Comparison of ENCODE assay signal across 8 cellular contexts in genomic region chr1:46466477-46467182, GRCh38. TPM values are rescaled to one million over a fixed set of nuclear protein-coding genes. Genes with fewer than 3 reads are reported as not detected.
A peak's percentile ranks its signal among the peaks of the same experiment; 100 is the strongest.
DNase-seq lines count a peak whose midpoint lies in the region; ATAC-seq and TF ChIP-seq lines count a peak whose summit lies in the region.

No MANE protein-coding gene starts in this region.

- TF ChIP-seq CTCF in Calu3 (IDR thresholded peaks at IDR 0.05; ENCODE audit: unreplicated experiment), result no peak

- CTCF ChIA-PET in Calu3 (lab: Charles Lee), result no interaction called here

- ATAC-seq in stimulated activated effector memory CD8-positive, alpha-beta T cell treated with anti-CD3 and anti-CD28 coated beads, Interleukin-12 subunit alpha, Interleukin-12 subunit beta, amount 100 ng/mL, for 72 hours, result peak; percentile 52
- no peak for ATAC-seq in HG02759 (IDR thresholded peaks at IDR 0.05; ENCODE audit: unreplicated experiment)
- no peak for ATAC-seq in HG03175 (IDR thresholded peaks at IDR 0.05; ENCODE audit: unreplicated experiment)
- no peak for ATAC-seq in GM21619 (IDR thresholded peaks at IDR 0.05; ENCODE audit: unreplicated experiment)

- no peak overlapping the region for H3K27ac Mint-ChIP-seq in Calu3 (ENCODE audit: unreplicated experiment)
- no peak overlapping the region for H3K27ac Mint-ChIP-seq in immature natural killer cell
- H3K27ac Mint-ChIP-seq in stimulated activated effector memory CD8-positive, alpha-beta T cell treated with anti-CD3 and anti-CD28 coated beads, Interleukin-12 subunit alpha, Interleukin-12 subunit beta, amount 100 ng/mL, for 72 hours, result no peak overlapping the region

- no peaks in the 10 kb centered on the region for H3K36me3 Mint-ChIP-seq in Calu3 (ENCODE audit: insufficient read depth, unreplicated experiment)
- H3K36me3 Mint-ChIP-seq in immature natural killer cell, result no peaks in the 10 kb centered on the region
- H3K36me3 Mint-ChIP-seq in stimulated activated effector memory CD8-positive, alpha-beta T cell treated with anti-CD3 and anti-CD28 coated beads, Interleukin-12 subunit alpha, Interleukin-12 subunit beta, amount 100 ng/mL, for 72 hours, result peaks cover 5% of the 10 kb centered on the region

- no peaks in the 10 kb centered on the region for H3K9me3 Mint-ChIP-seq in Calu3 (ENCODE audit: low read depth, unreplicated experiment)
- H3K9me3 Mint-ChIP-seq in immature natural killer cell, result no peaks in the 10 kb centered on the region
- H3K9me3 Mint-ChIP-seq in stimulated activated effector memory CD8-positive, alpha-beta T cell treated with anti-CD3 and anti-CD28 coated beads, Interleukin-12 subunit alpha, Interleukin-12 subunit beta, amount 100 ng/mL, for 72 hours, result no peaks in the 10 kb centered on the region

- peaks cover 86% of the 10 kb centered on the region for H3K27me3 Mint-ChIP-seq in Calu3 (ENCODE audit: unreplicated experiment)
- peaks cover 9 to 31% (median 16%) of the 10 kb centered on the region in 3 donors for H3K27me3 Mint-ChIP-seq in immature natural killer cell (ENCODE audit: low read depth in 3 of 3)

- DNase-seq in Calu3, result peak; percentile 10
- DNase-seq in NCI-H1436 treated with DMSO at 0.1 percent for 48 hours (lab: John Stamatoyannopoulos, UW), result peak; percentile 39
- DNase-seq in astrocyte of the hippocampus (ENCODE audit: low read depth, low spot score), result peak; percentile 49
- DNase-seq in immature natural killer cell, result no peak
- peak in 1 of 2 donors; percentile 55 for DNase-seq in stimulated activated effector memory CD8-positive, alpha-beta T cell treated with anti-CD3 and anti-CD28 coated beads, Interleukin-12 subunit alpha, Interleukin-12 subunit beta, amount 100 ng/mL, for 72 hours (ENCODE audit: low spot score in 2 of 2)

- H3K4me3 Mint-ChIP-seq in Calu3 (ENCODE audit: low read depth, unreplicated experiment) (peak overlapping the region; percentile 53), immature natural killer cell (peak overlapping the region; percentile 67 to 77 (median 73))
- H3K4me3 Mint-ChIP-seq in stimulated activated effector memory CD8-positive, alpha-beta T cell treated with anti-CD3 and anti-CD28 coated beads, Interleukin-12 subunit alpha, Interleukin-12 subunit beta, amount 100 ng/mL, for 72 hours, result peak overlapping the region; percentile 64

- no TSS peak for BruUV-seq in Calu3 (replicated peaks; lab: Mats Ljungman, UMichigan)

- H3K4me1 Mint-ChIP-seq in Calu3 (ENCODE audit: low read depth, unreplicated experiment) (no peaks in the 10 kb centered on the region), immature natural killer cell (peaks cover 9% of the 10 kb centered on the region in 2 donors)
- peaks cover 14% of the 10 kb centered on the region for H3K4me1 Mint-ChIP-seq in stimulated activated effector memory CD8-positive, alpha-beta T cell treated with anti-CD3 and anti-CD28 coated beads, Interleukin-12 subunit alpha, Interleukin-12 subunit beta, amount 100 ng/mL, for 72 hours

- intact Hi-C loops in Calu3 (cut with micrococcal nuclease; ENCODE audit: unreplicated experiment), result no loop called here

RNA-seq across cellular contexts. Expression of gene DMBX1, which starts 23.0 kb away (rescaled TPM):
- total RNA-seq in Calu3 (2022), result 0.88 and 2.3 TPM in 2 replicates
- polyA plus RNA-seq in immature natural killer cell, result not detected

Comparison
In these comparisons a context has a peak if more than half of its experiments do, and no peak if none do; other contexts are left out.
1. DNase-seq: peak in Calu3 (single experiment), NCI-H1436 treated with DMSO at 0.1 percent for 48 hours (single experiment) and astrocyte of the hippocampus (single experiment); none in immature natural killer cell (0 of 3).
2. Peak in every context shown above with its lines, with median percentiles within 50 percentile points of each other: H3K4me3 Mint-ChIP-seq.